Comparison of ENCODE assay signal across 35 cellular contexts in genomic region chr14:95787941-95788340, GRCh38.
"Had no signal": no experiment of that assay in that cellular context is flagged by ENCODE, and none has a peak within 500 bp of the region (broad histone marks: within the 10 kb centered on the region; RNA-seq: fewer than 3 reads in every experiment).

No MANE protein-coding gene starts in this region.

- H3K4me2 ChIP-seq: KMS-11 had no signal

- DNase-seq: Karpas-422, Kasumi-1, KG1, MG63, MM.1S, MV-4-11, NCI-H1048, NCI-H1092, NCI-H1092 treated with DMSO at 0.1 percent for 48 hours, NCI-H1105, NCI-H1105 treated with DMSO at 0.1 percent for 48 hours, NCI-H1417, NCI-H1417 treated with DMSO at 0.1 percent for 48 hours, NCI-H1436, NCI-H1436 treated with DMSO at 0.1 percent for 48 hours, NCI-H146, NCI-H1694, NCI-H1694 treated with DMSO at 0.1 percent for 48 hours, NCI-H187, NCI-H187 treated with DMSO at 0.1 percent for 48 hours, NCI-H1930, NCI-H2029, NCI-H2029 treated with DMSO at 0.1 percent for 48 hours, NCI-H2081, NCI-H2081 treated with DMSO at 0.1 percent for 48 hours, NCI-H2107, NCI-H2171, NCI-H2171 treated with DMSO at 0.1 percent for 48 hours, NCI-H2227 treated with DMSO at 0.1 percent for 48 hours, NCI-H226, NCI-H345, NCI-H446, NCI-H446 treated with DMSO at 0.1 percent for 48 hours, NCI-H510A had no signal

- H3K27ac ChIP-seq: KMS-11 had no signal

- H3K9ac ChIP-seq: KMS-11 had no signal

- H3K9me3 ChIP-seq: MG63 had no signal

- H3K27me3 ChIP-seq: MG63 had no signal

- H3K4me3 ChIP-seq: MG63 had no signal

- H3K36me3 ChIP-seq: MG63 had no signal
